Comparison of ENCODE assay signal across 1 cellular context in genomic region chr15:66894986-66895780, GRCh38.
TF ChIP-seq lines count a peak whose summit lies in the region.

No MANE protein-coding gene starts in this region.

TF ChIP-seq in IMR-90, 13 proteins besides CTCF, POLR2A, EP300 and RAD21:
- TF ChIP-seq RFX5 (IDR thresholded peaks at IDR 0.05; ENCODE audit: low read depth, low read length) (no peak), CEBPB (IDR thresholded peaks at IDR 0.05; ENCODE audit: low read depth, low read length) (no peak), NFE2L2 (IDR thresholded peaks at IDR 0.05; ENCODE audit: low read depth, low read length) (no peak), MAZ (IDR thresholded peaks at IDR 0.05; ENCODE audit: borderline replicate concordance, low read depth, low read length) (no peak), CHD1 (IDR thresholded peaks at IDR 0.05; ENCODE audit: low read depth, low read length) (no peak), MXI1 (IDR thresholded peaks at IDR 0.05; ENCODE audit: borderline replicate concordance, low read depth, low read length) (no peak), USF2 (IDR thresholded peaks at IDR 0.05; ENCODE audit: low read depth, low read length) (no peak), FOS (IDR thresholded peaks at IDR 0.05; ENCODE audit: low read depth, low read length) (no peak), MAFK (IDR thresholded peaks at IDR 0.05; ENCODE audit: low read depth, low read length) (no peak), RCOR1 (IDR thresholded peaks at IDR 0.05; ENCODE audit: insufficient replicate concordance, low read length) (no peak), BHLHE40 (IDR thresholded peaks at IDR 0.05; ENCODE audit: low read depth, low read length) (no peak), SMC3 (IDR thresholded peaks at IDR 0.05; ENCODE audit: low read depth, low read length) (no peak)
- TF ChIP-seq, protein P1, sequence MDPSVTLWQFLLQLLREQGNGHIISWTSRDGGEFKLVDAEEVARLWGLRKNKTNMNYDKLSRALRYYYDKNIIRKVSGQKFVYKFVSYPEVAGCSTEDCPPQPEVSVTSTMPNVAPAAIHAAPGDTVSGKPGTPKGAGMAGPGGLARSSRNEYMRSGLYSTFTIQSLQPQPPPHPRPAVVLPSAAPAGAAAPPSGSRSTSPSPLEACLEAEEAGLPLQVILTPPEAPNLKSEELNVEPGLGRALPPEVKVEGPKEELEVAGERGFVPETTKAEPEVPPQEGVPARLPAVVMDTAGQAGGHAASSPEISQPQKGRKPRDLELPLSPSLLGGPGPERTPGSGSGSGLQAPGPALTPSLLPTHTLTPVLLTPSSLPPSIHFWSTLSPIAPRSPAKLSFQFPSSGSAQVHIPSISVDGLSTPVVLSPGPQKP (IDR thresholded peaks at IDR 0.05; ENCODE audit: borderline replicate concordance, low read depth, low read length), result no peak
